ENCODE assay signal across 11 cellular contexts in genomic region chr6:111515259-111515658, GRCh38.
"Had no signal": no experiment of that assay in that cellular context is flagged by ENCODE, and none has a peak within 500 bp of the region (broad histone marks: within the 10 kb centered on the region; RNA-seq: fewer than 3 reads in every experiment).

No MANE protein-coding gene starts in this region.

- H3K9ac ChIP-seq: GM23248 had no signal

- H3K27ac ChIP-seq: GM23248 had no signal

- H3K36me3 ChIP-seq: HAP-1 had no signal

- H2AFZ ChIP-seq: GM23248, GM23338 had no signal

- H3K4me3 ChIP-seq: GM23248, GM23338, HAP-1 had no signal

- H3K4me3 Mint-ChIP-seq: GM23338, H9, HFFc6 had no signal

- DNase-seq: GM23248, GOT3, H7, H9, HCEC 1CT, HFFc6 had no signal

- H3K4me2 ChIP-seq: GM23338 had no signal

- FAIRE-seq: H1, H54 had no signal

- ATAC-seq: GM23338, HCT116 had no signal

- H3K27ac Mint-ChIP-seq: GM23338, H9, HFFc6 had no signal

- H3K9me3 ChIP-seq: HAP-1 had no signal

- H3K9me3 Mint-ChIP-seq: GM23338, H9, HFFc6 had no signal
